Comparison of ENCODE assay signal across 24 cellular contexts in the genomic region with DNA sequence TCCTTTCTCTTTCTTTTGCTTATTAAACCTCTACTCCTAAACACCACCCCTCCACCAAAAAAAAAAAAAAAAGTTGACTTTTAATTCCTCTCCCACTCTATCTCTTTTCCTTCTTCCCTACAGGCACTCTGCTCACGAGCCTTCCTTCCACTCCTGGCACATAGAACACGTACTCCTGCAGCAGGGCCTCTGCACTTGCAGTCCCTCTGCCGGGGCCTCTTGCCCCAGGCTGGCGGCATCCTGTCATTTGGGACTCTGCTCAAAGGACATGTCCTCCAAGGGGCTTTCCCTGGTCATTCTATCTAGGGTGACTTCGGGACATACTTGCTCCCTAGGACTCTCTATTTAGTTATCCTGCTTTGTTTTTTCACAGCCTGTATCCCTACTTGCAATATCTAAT. TPM values are rescaled to one million over a fixed set of nuclear protein-coding genes. Genes with fewer than 3 reads are reported as not detected.
A peak's percentile ranks its signal among the peaks of the same experiment; 100 is the strongest.
DNase-seq lines count a peak whose midpoint lies in the region; ATAC-seq and TF ChIP-seq lines count a peak whose summit lies in the region.
"Had no signal": no experiment of that assay in that cellular context is flagged by ENCODE, and none has a peak within 500 bp of the region (broad histone marks: within the 10 kb centered on the region; RNA-seq: fewer than 3 reads in every experiment).

No MANE protein-coding gene starts in this region.

- no peak overlapping the region for H3K56ac ChIP-seq in mesendoderm (ENCODE audit: low read length)

- H3K4me1 ChIP-seq in cardiac muscle cell (ENCODE audit: low read depth) (peaks cover 29% of the 10 kb centered on the region), mesendoderm (ENCODE audit: control insufficient read depth, low read depth, low read length) (peaks cover 5% of the 10 kb centered on the region), upper lobe of right lung (peaks cover 8% of the 10 kb centered on the region)
- H3K4me1 ChIP-seq: SJCRH30 had no signal

- H2BK120ac ChIP-seq in mesendoderm (ENCODE audit: low read depth, low read length) = no peak overlapping the region

- intact Hi-C loops in Right ventricle myocardium inferior (cut with DNase I) = no loop called here
- intact Hi-C loops in cardiac septum (cut with DNase I) = no loop called here
- intact Hi-C loops in upper lobe of right lung (cut with DNase I) = no loop called here

- H3K36me3 ChIP-seq in cardiac muscle cell (no peaks in the 10 kb centered on the region), mesendoderm (ENCODE audit: control insufficient read depth, insufficient read depth, low read length) (no peaks in the 10 kb centered on the region), upper lobe of right lung (peaks cover 5% of the 10 kb centered on the region)
- H3K36me3 ChIP-seq: SJCRH30 had no signal

- H3K4ac ChIP-seq in mesendoderm (ENCODE audit: low read depth, low read length) = no peak overlapping the region

- no peak for TF ChIP-seq CTCF in cardiac muscle cell (IDR thresholded peaks at IDR 0.05; ENCODE audit: low read depth, low read length)
- TF ChIP-seq CTCF in upper lobe of right lung (IDR thresholded peaks at IDR 0.05) = no peak

- H3K23ac ChIP-seq in mesendoderm (ENCODE audit: low read length) = no peak overlapping the region

- H2AK5ac ChIP-seq in mesendoderm (ENCODE audit: low read length) = no peak overlapping the region

- WGBS in mesendoderm (ENCODE audit: extremely low coverage, insufficient coverage, low lambda C conversion rate) = no CpG with 5 or more reads among the region's 5 CpGs

- H3K18ac ChIP-seq in mesendoderm (ENCODE audit: low read length) = no peak overlapping the region

- H3K27me3 ChIP-seq in cardiac muscle cell (no peaks in the 10 kb centered on the region), mesendoderm (ENCODE audit: insufficient read depth, low read length, poor library complexity) (no peaks in the 10 kb centered on the region), upper lobe of right lung (no peaks in the 10 kb centered on the region)

- no peak overlapping the region for H2BK15ac ChIP-seq in mesendoderm (replicated peaks; ENCODE audit: low read depth)

- H3K79me1 ChIP-seq in mesendoderm (ENCODE audit: low read length) = no peaks in the 10 kb centered on the region

- peak; percentile 69 for ATAC-seq in Right ventricle myocardium inferior
- ATAC-seq in upper lobe of right lung = no peak
- no peak for ATAC-seq in HG03439 (IDR thresholded peaks at IDR 0.05; ENCODE audit: unreplicated experiment)
- ATAC-seq in stimulated activated naive CD8-positive, alpha-beta T cell treated with anti-CD3 and anti-CD28 coated beads, Interleukin-15, Interleukin-2, amounts not matched to agents 100 U/mL and 50 U/mL, for 24 hours = no peak
- ATAC-seq: activated naive CD8-positive, alpha-beta T cell treated with anti-CD3 and anti-CD28 coated beads, Interleukin-2, amount 50 U/mL, for 24 hours; mucosa of descending colon; stimulated activated effector memory CD8-positive, alpha-beta T cell treated with anti-CD3 and anti-CD28 coated beads, Interleukin-12 subunit alpha, Interleukin-12 subunit beta, amount 100 ng/mL, for 72 hours had no signal

- peak overlapping the region; percentile 34 for H3K27ac ChIP-seq in cardiac muscle cell
- H3K27ac ChIP-seq in mesendoderm (ENCODE audit: low read depth, low read length) = no peak overlapping the region
- H3K27ac ChIP-seq in upper lobe of right lung = no peak overlapping the region
- H3K27ac ChIP-seq: SJCRH30 had no signal

- H4K8ac ChIP-seq in mesendoderm (ENCODE audit: low read depth, low read length) = no peak overlapping the region

- H3K4me3 ChIP-seq in cardiac muscle cell = no peak overlapping the region
- H3K4me3 ChIP-seq in mesendoderm (ENCODE audit: low read length) = no peak overlapping the region
- no peak overlapping the region for H3K4me3 ChIP-seq in upper lobe of right lung
- H3K4me3 ChIP-seq: mucosa of descending colon, SJCRH30 had no signal

- no peak overlapping the region for H3K9ac ChIP-seq in mesendoderm (ENCODE audit: low read length)

- no peak overlapping the region for H4K5ac ChIP-seq in mesendoderm (ENCODE audit: low read length)

- H3K4me2 ChIP-seq in mesendoderm (ENCODE audit: low read length) = no peak overlapping the region

- H3K79me2 ChIP-seq in mesendoderm (ENCODE audit: control insufficient read depth, insufficient read depth, low read length) = no peaks in the 10 kb centered on the region

- no peaks in the 10 kb centered on the region for H3K9me3 ChIP-seq in cardiac muscle cell (ENCODE audit: low read depth)
- H3K9me3 ChIP-seq in upper lobe of right lung = no peaks in the 10 kb centered on the region
- H3K9me3 ChIP-seq: mucosa of descending colon, SJCRH30 had no signal

- DNase-seq in Right ventricle myocardium inferior (ENCODE audit: missing footprints) = no peak
- DNase-seq in cardiac septum (ENCODE audit: low spot score) = no peak
- peak in 1 of 2 donors; percentile 72 for DNase-seq in cardiac muscle cell (ENCODE audit: low read depth in 1 of 2, low spot score in 1 of 2)
- DNase-seq in mesendoderm = peak; percentile 46
- DNase-seq in upper lobe of right lung = peak; percentile 59
- no peak for DNase-seq in middle frontal gyrus (ENCODE audit: extremely low spot score, low spot score)
- no peak for DNase-seq in stimulated activated naive CD8-positive, alpha-beta T cell treated with anti-CD3 and anti-CD28 coated beads, Interleukin-15, Interleukin-2, amounts not matched to agents 100 U/mL and 50 U/mL, for 24 hours
- DNase-seq: activated CD4-positive, CD25-positive, alpha-beta regulatory T cell treated with anti-CD3 and anti-CD28 coated beads, Interleukin-2, amount 50 U/mL, for 72 hours; activated naive CD8-positive, alpha-beta T cell treated with anti-CD3 and anti-CD28 coated beads, Interleukin-2, amount 50 U/mL, for 24 hours; CD8-positive, alpha-beta memory T cell; dermis blood vessel endothelial cell; DMS79; KBM-7; kidney; NCI-H1092 treated with DMSO at 0.1 percent for 48 hours; NCI-H2107; NCI-H526; nucleus accumbens; retina; T-helper 2 cell had no signal

- H2BK5ac ChIP-seq in mesendoderm (ENCODE audit: low read length) = no peak overlapping the region

RNA-seq across cellular contexts. Expression of a gene that starts 7.7 kb away (rescaled TPM):
- total RNA-seq in Right ventricle myocardium inferior = 9.5 TPM
- 25.8 TPM for total RNA-seq in cardiac septum
- total RNA-seq in cardiac muscle cell = 44.3 and 66.0 TPM in 2 replicates
- 45.3 and 55.3 TPM in 2 replicates for polyA plus RNA-seq in cardiac muscle cell
- 30.2 TPM for polyA plus RNA-seq in mesendoderm (2013, experiment 1 of 2)
- 33.0 TPM for polyA plus RNA-seq in mesendoderm (2013, experiment 2 of 2)
- 204 TPM for total RNA-seq in upper lobe of right lung

Comparison
In these comparisons a context has a peak if more than half of its experiments do, and no peak if none do; other contexts are left out.
1. DNase-seq: peak in mesendoderm (single experiment) and upper lobe of right lung (single experiment); none in Right ventricle myocardium inferior (single experiment), cardiac septum (single experiment), middle frontal gyrus (single experiment) and stimulated activated naive CD8-positive, alpha-beta T cell treated with anti-CD3 and anti-CD28 coated beads, Interleukin-15, Interleukin-2, amounts not matched to agents 100 U/mL and 50 U/mL, for 24 hours (single experiment).